ENCODE assay signal across 27 cellular contexts in the genomic region with DNA sequence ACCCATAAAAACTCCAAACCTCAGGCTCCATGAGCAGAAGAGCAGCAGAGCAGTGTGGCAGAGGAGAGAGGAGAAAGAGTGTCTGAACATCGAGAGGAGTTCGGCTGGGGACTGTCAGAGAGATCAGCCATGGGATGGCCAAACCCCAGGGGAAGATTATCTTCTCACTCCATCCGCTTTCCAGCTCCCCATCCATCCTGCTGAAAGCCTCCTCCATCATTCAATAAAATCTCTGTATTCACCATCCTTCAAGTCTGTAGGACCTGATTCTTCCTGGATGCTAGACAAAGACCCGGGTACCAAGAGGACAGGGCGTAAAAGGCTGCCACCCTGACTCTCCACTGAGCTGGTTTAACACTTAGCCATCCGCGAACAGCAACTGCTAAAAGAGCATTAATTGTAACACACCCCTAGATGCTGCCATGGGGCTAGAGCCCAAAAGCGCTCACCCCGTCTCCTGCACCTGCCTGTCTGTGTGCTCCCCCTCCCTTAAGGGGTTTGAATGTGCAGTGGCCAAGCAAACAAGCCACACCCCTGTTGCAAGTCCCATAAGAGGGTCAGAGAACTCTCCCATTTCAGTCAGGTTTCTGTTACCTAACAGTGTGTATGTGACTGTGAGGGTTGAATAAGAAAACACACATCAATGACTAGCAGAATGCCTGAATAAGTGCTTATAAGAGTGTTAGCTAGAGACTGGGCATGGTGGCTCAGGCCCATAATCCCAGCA. TPM values are rescaled to one million over a fixed set of nuclear protein-coding genes. Genes with fewer than 3 reads are reported as not detected.
"Had no signal": no experiment of that assay in that cellular context is flagged by ENCODE, and none has a peak within 500 bp of the region (broad histone marks: within the 10 kb centered on the region; RNA-seq: fewer than 3 reads in every experiment).

No MANE protein-coding gene starts in this region.

- H3K27me3 ChIP-seq: brain microvascular endothelial cell, heart left ventricle, ovary, suprapubic skin, tibial artery had no signal

- H3K9me3 ChIP-seq: heart left ventricle, mucosa of descending colon, ovary, suprapubic skin, tibial artery had no signal

- DNase-seq: activated CD4-positive, alpha-beta memory T cell treated with anti-CD3 and anti-CD28 coated beads, Interleukin-2, amount 10 ng/mL, durations not matched to agents 7 days and 5 days; activated CD4-positive, alpha-beta T cell treated with anti-CD3 and anti-CD28 coated beads, Interleukin-2, amount 10 ng/mL, durations not matched to agents 24 days and 14 days; activated CD4-positive, CD25-positive, alpha-beta regulatory T cell treated with anti-CD3 and anti-CD28 coated beads, Interleukin-2, amount 50 U/mL, for 72 hours; activated gamma-delta T cell treated with Interleukin-2 at 50 U/mL for 16 hours; activated naive CD4-positive, alpha-beta T cell treated with anti-CD3 and anti-CD28 coated beads, Interleukin-2, amount 50 U/mL, for 16 hours; activated T-cell treated with anti-CD3 and anti-CD28 coated beads, Interleukin-2, amount 50 U/mL, for 4 hours; amniotic stem cell; brain microvascular endothelial cell; foreskin fibroblast; heart left ventricle; hypothalamus; kidney; left colon; mucosa of descending colon; ovary; stimulated activated CD4-positive, alpha-beta T cell treated with anti-CD3 and anti-CD28 coated beads, Interleukin-12 subunit alpha, Interleukin-12 subunit beta, amount 100 ng/mL, for 4 hours; stimulated activated CD4-positive, alpha-beta T cell treated with anti-CD3 and anti-CD28 coated beads, Interleukin-4, amount 100 ng/mL, for 1 hour; stimulated activated naive CD4-positive, alpha-beta T cell; T-helper 17 cell; tibial artery had no signal

- H3K27ac ChIP-seq: brain microvascular endothelial cell, ovary, skin epidermis, suprapubic skin, tibial artery had no signal

- FAIRE-seq: astrocyte, endothelial cell of umbilical vein, kidney had no signal

- ATAC-seq: activated T-cell treated with anti-CD3 and anti-CD28 coated beads, Interleukin-2, amount 50 U/mL, for 4 hours; activated T-helper 17 cell treated with anti-CD3 and anti-CD28 coated beads, Interleukin-2, amount 50 U/mL, for 72 hours; esophagus mucosa; heart left ventricle; left colon; mucosa of descending colon; sciatic nerve; T-helper 17 cell had no signal

- H3K4me3 ChIP-seq: heart left ventricle, mucosa of descending colon, ovary, skin epidermis, suprapubic skin, tibial artery had no signal

- H3K36me3 ChIP-seq: brain microvascular endothelial cell, heart left ventricle, ovary, suprapubic skin, tibial artery had no signal

- H3K4me1 ChIP-seq: suprapubic skin, tibial artery had no signal

RNA-seq across cellular contexts. Expression of gene SELENOP, which starts 13.9 kb away (rescaled TPM):
- total RNA-seq: activated CD4-positive, alpha-beta T cell treated with anti-CD3 and anti-CD28 coated beads, Interleukin-2, amount 10 ng/mL, durations not matched to agents 24 days and 14 days; activated T-helper 17 cell treated with anti-CD3 and anti-CD28 coated beads, Interleukin-2, amount 50 U/mL, for 72 hours had no signal
